Comparison of ENCODE assay signal across 11 cellular contexts in genomic region chr11:27839226-27839913, GRCh38.
A peak's percentile ranks its signal among the peaks of the same experiment; 100 is the strongest.
DNase-seq lines count a peak whose midpoint lies in the region; ATAC-seq and TF ChIP-seq lines count a peak whose summit lies in the region.
"Had no signal": no experiment of that assay in that cellular context is flagged by ENCODE, and none has a peak within 500 bp of the region (broad histone marks: within the 10 kb centered on the region; RNA-seq: fewer than 3 reads in every experiment).

No MANE protein-coding gene starts in this region.

- no peak overlapping the region for H3K4ac ChIP-seq in mesenchymal stem cell (ENCODE audit: low read depth in 1 of 2, low read length in 2 of 2)

- no peak overlapping the region for H3K23ac ChIP-seq in mesenchymal stem cell (ENCODE audit: low read length in 2 of 2)

- no peak overlapping the region for H3K4me2 ChIP-seq in mesenchymal stem cell (ENCODE audit: low read length, poor library complexity, severe bottlenecking)

- ATAC-seq in HG03457 (IDR thresholded peaks at IDR 0.05; ENCODE audit: unreplicated experiment) (no peak), esophagus mucosa (no peak), right cardiac atrium (no peak)

- H3K27me3 ChIP-seq in mesenchymal stem cell (ENCODE audit: control insufficient read depth in 1 of 2, insufficient read depth in 1 of 2, low read length in 2 of 2) (no peaks in the 10 kb centered on the region), right cardiac atrium (ENCODE audit: control insufficient read depth, insufficient read depth) (no peaks in the 10 kb centered on the region)

- peak; percentile 21 for TF ChIP-seq CTCF in astrocyte of the cerebellum (IDR thresholded peaks at IDR 0.05; ENCODE audit: low read depth, low read length, missing control alignments)

- H3K4me1 ChIP-seq in mesenchymal stem cell (ENCODE audit: control insufficient read depth, insufficient read depth, low read depth, low read length) (no peaks in the 10 kb centered on the region), right cardiac atrium (ENCODE audit: control insufficient read depth, insufficient read depth, low read length) (no peaks in the 10 kb centered on the region)

- no peak overlapping the region for H4K8ac ChIP-seq in mesenchymal stem cell (ENCODE audit: low read length)

- H2BK12ac ChIP-seq in mesenchymal stem cell (ENCODE audit: low read length in 2 of 2): peak overlapping the region in 1 of 2 experiments; percentile 49

- in situ Hi-C loops in astrocyte of the cerebellum (cut with HindIII; ENCODE audit: low sequenced_read_pairs): no loop called here

- H3K79me1 ChIP-seq in mesenchymal stem cell (replicated peaks; ENCODE audit: low read length, poor library complexity, severe bottlenecking): no peaks in the 10 kb centered on the region

- no peak overlapping the region for H3K9ac ChIP-seq in mesenchymal stem cell (ENCODE audit: low read length)

- peaks cover 2% of the 10 kb centered on the region for H3K9me3 ChIP-seq in mesenchymal stem cell (ENCODE audit: control insufficient read depth, low read length)
- no peaks in the 10 kb centered on the region for H3K9me3 ChIP-seq in right cardiac atrium (ENCODE audit: control insufficient read depth, low read length)

- peak overlapping the region; percentile 38 for H2AK5ac ChIP-seq in mesenchymal stem cell (ENCODE audit: low read length, severe bottlenecking)

- intact Hi-C loops in right cardiac atrium (cut with DNase I): no loop called here

- H2BK15ac ChIP-seq in mesenchymal stem cell (ENCODE audit: low read depth, poor library complexity, severe bottlenecking): no peak overlapping the region

- WGBS in mesenchymal stem cell: 47% methylated on average over 3 of the region's 3 CpGs
- 41% methylated on average over 3 of the region's 3 CpGs for WGBS in right cardiac atrium

- H3K4me3 ChIP-seq in astrocyte of the cerebellum (ENCODE audit: low read depth, low read length) (no peak overlapping the region), mesenchymal stem cell (ENCODE audit: insufficient read depth in 1 of 2, low read depth in 1 of 2, low read length in 2 of 2) (no peak overlapping the region), right cardiac atrium (ENCODE audit: low read length) (no peak overlapping the region)
- H3K4me3 ChIP-seq: skin epidermis had no signal

- H3K36me3 ChIP-seq in mesenchymal stem cell (ENCODE audit: control insufficient read depth in 1 of 2, insufficient read depth in 2 of 2, low read depth in 1 of 2, low read length in 2 of 2): no peaks in the 10 kb centered on the region

- no peak overlapping the region for H3K14ac ChIP-seq in mesenchymal stem cell (ENCODE audit: low read length in 2 of 2)

- no peak overlapping the region for H2BK120ac ChIP-seq in mesenchymal stem cell (ENCODE audit: low read depth, low read length)

- no peak overlapping the region for H3K27ac ChIP-seq in mesenchymal stem cell (ENCODE audit: low read length, poor library complexity, severe bottlenecking)
- H3K27ac ChIP-seq in right cardiac atrium (ENCODE audit: low read length): no peak overlapping the region
- H3K27ac ChIP-seq: skin epidermis had no signal

- H2BK5ac ChIP-seq in mesenchymal stem cell (ENCODE audit: low read depth, low read length, poor library complexity, severe bottlenecking): no peak overlapping the region

- DNase-seq in GM04503 (ENCODE audit: low read depth) (peak; percentile 16), Kasumi-1 (lab: John Stamatoyannopoulos, UW) (peak; percentile 32 to 64), astrocyte of the cerebellum (ENCODE audit: low read depth) (peak; percentile 23), mesenchymal stem cell (peak; percentile 17), GF-D8 (lab: John Stamatoyannopoulos, UW) (no peak), right cardiac atrium (no peak)
- DNase-seq: activated gamma-delta T cell treated with Interleukin-2 at 50 U/mL for 16 hours, hypothalamus had no signal

- peak overlapping the region in 1 of 2 experiments; percentile 28 for H3K18ac ChIP-seq in mesenchymal stem cell (ENCODE audit: low read depth in 1 of 2, low read length in 2 of 2)

- no peak overlapping the region for H2AFZ ChIP-seq in mesenchymal stem cell (ENCODE audit: low read depth, low read length)

- no peak overlapping the region for H4K91ac ChIP-seq in mesenchymal stem cell (ENCODE audit: low read length)

Comparison
In these comparisons a context has a peak if more than half of its experiments do, and no peak if none do; other contexts are left out.
1. DNase-seq: peak in GM04503 (single experiment), Kasumi-1 (2 of 2), astrocyte of the cerebellum (single experiment) and mesenchymal stem cell (single experiment); none in GF-D8 (single experiment) and right cardiac atrium (0 of 3).